18 cellular contexts compared by ENCODE assay signal in the genomic region with DNA sequence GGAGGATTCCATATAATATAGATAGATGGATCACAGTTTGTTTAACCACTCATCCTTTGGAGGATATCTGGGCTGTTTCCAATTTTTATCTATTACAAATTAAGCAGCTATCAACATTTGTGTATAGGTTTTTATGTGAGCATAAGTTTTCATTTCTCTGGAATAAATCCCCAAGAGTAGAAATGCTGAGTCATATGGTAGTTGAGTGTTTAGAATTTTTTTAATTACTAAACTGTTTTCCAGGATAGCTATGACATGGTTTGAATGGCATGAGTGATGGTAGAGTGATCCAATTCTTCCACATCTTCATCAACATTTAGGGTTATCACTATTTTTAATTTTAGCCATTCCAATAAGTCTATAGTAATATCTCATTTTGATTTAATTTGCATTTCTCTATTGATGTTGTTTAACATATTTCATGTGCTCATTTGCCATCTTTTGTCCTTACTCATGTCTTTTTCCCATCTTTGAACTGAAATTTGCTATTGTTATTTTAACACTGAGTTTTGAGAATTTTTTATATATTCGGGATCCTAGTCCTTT. TPM values are rescaled to one million over a fixed set of nuclear protein-coding genes. Genes with fewer than 3 reads are reported as not detected.
"Had no signal": no experiment of that assay in that cellular context is flagged by ENCODE, and none has a peak within 500 bp of the region (broad histone marks: within the 10 kb centered on the region; RNA-seq: fewer than 3 reads in every experiment).

No MANE protein-coding gene starts in this region.

- H3K4me3 Mint-ChIP-seq: activated CD4-positive, alpha-beta T cell treated with anti-CD3 and anti-CD28 coated beads, Interleukin-2, amount 10 ng/mL, durations not matched to agents 7 days and 5 days; activated naive CD4-positive, alpha-beta T cell treated with anti-CD3 and anti-CD28 coated beads for 36 hours; activated T-helper 17 cell treated with anti-CD3 and anti-CD28 coated beads, Interleukin-2, amount 50 U/mL, for 72 hours; natural killer cell treated with Interleukin-12 subunit alpha and Interleukin-12 subunit beta and Interleukin-15 and Interleukin-18, amount 100 ng/mL, for 72 hours had no signal

- H3K27me3 Mint-ChIP-seq: activated CD4-positive, alpha-beta T cell treated with anti-CD3 and anti-CD28 coated beads, Interleukin-2, amount 10 ng/mL, durations not matched to agents 7 days and 5 days had no signal

- H3K9me3 ChIP-seq: psoas muscle, sigmoid colon had no signal

- DNase-seq: activated CD4-positive, alpha-beta T cell treated with anti-CD3 and anti-CD28 coated beads, Interleukin-2, amount 10 ng/mL, durations not matched to agents 7 days and 5 days; activated CD4-positive, CD25-positive, alpha-beta regulatory T cell; activated CD8-positive, alpha-beta memory T cell treated with anti-CD3 and anti-CD28 coated beads for 24 hours; activated naive CD4-positive, alpha-beta T cell treated with anti-CD3 and anti-CD28 coated beads for 36 hours; central memory CD4-positive, alpha-beta T cell; effector memory CD4-positive, alpha-beta T cell; foreskin melanocyte; kidney; left ventricle myocardium superior; mesenchymal stem cell; occipital lobe; psoas muscle; sigmoid colon; stimulated activated CD4-positive, alpha-beta T cell treated with anti-CD3 and anti-CD28 coated beads, Interleukin-12 subunit alpha, Interleukin-12 subunit beta, amount 100 ng/mL, for 4 hours; stimulated activated naive CD4-positive, alpha-beta T cell had no signal

- H3K36me3 Mint-ChIP-seq: natural killer cell treated with Interleukin-12 subunit alpha and Interleukin-12 subunit beta and Interleukin-15 and Interleukin-18, amount 100 ng/mL, for 72 hours had no signal

- H3K27me3 ChIP-seq: sigmoid colon had no signal

- H3K9me3 Mint-ChIP-seq: activated CD4-positive, alpha-beta T cell treated with anti-CD3 and anti-CD28 coated beads, Interleukin-2, amount 10 ng/mL, durations not matched to agents 7 days and 5 days; activated naive CD4-positive, alpha-beta T cell treated with anti-CD3 and anti-CD28 coated beads for 36 hours; natural killer cell treated with Interleukin-12 subunit alpha and Interleukin-12 subunit beta and Interleukin-15 and Interleukin-18, amount 100 ng/mL, for 72 hours had no signal

- H3K36me3 ChIP-seq: sigmoid colon had no signal

- H3K4me3 ChIP-seq: psoas muscle, sigmoid colon had no signal

- H3K27ac ChIP-seq: psoas muscle, sigmoid colon had no signal

- H3K4me1 ChIP-seq: psoas muscle had no signal

- H3K27ac Mint-ChIP-seq: activated CD4-positive, alpha-beta T cell treated with anti-CD3 and anti-CD28 coated beads, Interleukin-2, amount 10 ng/mL, durations not matched to agents 7 days and 5 days; activated naive CD4-positive, alpha-beta T cell treated with anti-CD3 and anti-CD28 coated beads for 36 hours; activated T-helper 17 cell treated with anti-CD3 and anti-CD28 coated beads, Interleukin-2, amount 50 U/mL, for 72 hours; natural killer cell treated with Interleukin-12 subunit alpha and Interleukin-12 subunit beta and Interleukin-15 and Interleukin-18, amount 100 ng/mL, for 72 hours had no signal

- ATAC-seq: activated T-helper 17 cell treated with anti-CD3 and anti-CD28 coated beads, Interleukin-2, amount 50 U/mL, for 72 hours; left ventricle myocardium superior; natural killer cell treated with Interleukin-12 subunit alpha and Interleukin-12 subunit beta and Interleukin-15 and Interleukin-18, amount 100 ng/mL, for 72 hours; psoas muscle had no signal

RNA-seq across cellular contexts. Expression of a gene that starts 31.4 kb away (rescaled TPM):
- total RNA-seq: activated naive CD4-positive, alpha-beta T cell treated with anti-CD3 and anti-CD28 coated beads for 36 hours; activated T-helper 17 cell treated with anti-CD3 and anti-CD28 coated beads, Interleukin-2, amount 50 U/mL, for 72 hours; epithelial cell of proximal tubule had no signal
